Comparison of ENCODE assay signal across 36 cellular contexts in the genomic region with DNA sequence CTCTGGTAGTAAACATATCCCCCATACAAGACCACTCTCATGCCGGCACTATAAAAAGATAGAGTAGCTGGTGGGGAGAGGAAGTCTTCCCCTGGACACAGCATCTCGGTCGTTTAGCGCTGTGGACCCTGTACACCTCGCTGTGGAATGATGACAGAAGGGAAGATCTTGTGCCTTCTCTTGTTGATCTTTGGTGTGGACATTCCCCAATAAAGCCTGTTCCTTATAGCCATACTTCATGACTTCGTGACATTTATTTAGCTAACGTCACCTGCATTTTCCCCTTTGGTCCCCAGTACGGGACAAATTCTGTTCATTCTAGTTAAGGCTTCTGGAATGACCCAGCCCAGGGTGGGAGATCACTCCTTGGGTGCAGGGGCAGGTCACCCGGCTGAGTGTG. TPM values are rescaled to one million over a fixed set of nuclear protein-coding genes. Genes with fewer than 3 reads are reported as not detected.
"Had no signal": no experiment of that assay in that cellular context is flagged by ENCODE, and none has a peak within 500 bp of the region (broad histone marks: within the 10 kb centered on the region; RNA-seq: fewer than 3 reads in every experiment).

No MANE protein-coding gene starts in this region.

- H3K27me3 ChIP-seq: MG63 had no signal

- H3K4me2 ChIP-seq: KMS-11 had no signal

- H3K27ac ChIP-seq: KMS-11 had no signal

- H3K9ac ChIP-seq: KMS-11 had no signal

- H3K9me3 ChIP-seq: MG63 had no signal

- H3K4me3 ChIP-seq: MG63 had no signal

- H3K36me3 ChIP-seq: MG63 had no signal

- DNase-seq: Karpas-422, Kasumi-1, KBM-7, KG1, MG63, MM.1S, MV-4-11, NCI-H1048, NCI-H1092, NCI-H1092 treated with DMSO at 0.1 percent for 48 hours, NCI-H1105, NCI-H1105 treated with DMSO at 0.1 percent for 48 hours, NCI-H1417, NCI-H1417 treated with DMSO at 0.1 percent for 48 hours, NCI-H1436, NCI-H1436 treated with DMSO at 0.1 percent for 48 hours, NCI-H146, NCI-H1694, NCI-H1694 treated with DMSO at 0.1 percent for 48 hours, NCI-H187, NCI-H187 treated with DMSO at 0.1 percent for 48 hours, NCI-H1930, NCI-H2029, NCI-H2029 treated with DMSO at 0.1 percent for 48 hours, NCI-H2081, NCI-H2081 treated with DMSO at 0.1 percent for 48 hours, NCI-H2107, NCI-H2171, NCI-H2171 treated with DMSO at 0.1 percent for 48 hours, NCI-H2227 treated with DMSO at 0.1 percent for 48 hours, NCI-H226, NCI-H345, NCI-H446, NCI-H446 treated with DMSO at 0.1 percent for 48 hours had no signal

RNA-seq across cellular contexts. Expression of gene MAP10, which starts 24.9 kb away (rescaled TPM):
- total RNA-seq: MCF 10A had no signal
